In the genomic region with DNA sequence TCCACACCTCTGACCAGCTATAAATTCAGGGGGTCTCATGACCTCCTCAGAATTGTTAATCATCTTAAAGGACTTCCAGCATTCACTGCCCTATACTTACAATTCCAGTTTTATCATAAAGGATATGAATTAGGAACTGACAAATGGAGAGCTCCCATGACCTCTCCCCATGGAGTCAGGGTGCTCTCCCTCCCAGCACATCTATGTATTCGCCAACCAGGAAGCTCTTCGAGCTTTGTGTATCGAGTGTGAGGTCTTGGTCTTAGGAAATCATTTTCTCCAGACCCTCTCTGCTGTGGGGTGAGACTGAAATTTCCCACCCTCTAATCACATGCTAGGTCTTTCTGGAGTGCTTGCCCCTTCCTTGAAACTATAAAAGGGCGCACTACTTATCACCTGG, we compare ENCODE assay signal across 27 cellular contexts.
"Had no signal": no experiment of that assay in that cellular context is flagged by ENCODE, and none has a peak within 500 bp of the region (broad histone marks: within the 10 kb centered on the region; RNA-seq: fewer than 3 reads in every experiment).

No MANE protein-coding gene starts in this region.

- H3K27me3 Mint-ChIP-seq: stimulated activated memory B cell treated with anti-CD40 and anti-IgM and Interleukin-4, amounts not matched to agents 10 μg/mL and 1 μg/mL and 100 μg/mL, for 72 hours; stimulated activated naive B cell treated with anti-CD40 and anti-IgM and Interleukin-4, amounts not matched to agents 10 μg/mL and 1 μg/mL and 100 μg/mL, for 72 hours; stimulated activated naive CD8-positive, alpha-beta T cell treated with anti-CD3 and anti-CD28 coated beads, Interleukin-15, amount 100 ng/mL, for 72 hours; stimulated activated naive CD8-positive, alpha-beta T cell treated with anti-CD3 and anti-CD28 coated beads, Interleukin-15, Interleukin-2, amounts not matched to agents 100 ng/mL and 50 ng/mL, for 24 hours had no signal

- H3K4me3 ChIP-seq: stomach, suprapubic skin, testis, thoracic aorta, thyroid gland, tibial artery, tibial nerve, transverse colon, upper lobe of left lung, uterus, vagina had no signal

- H3K9me3 Mint-ChIP-seq: stimulated activated naive CD8-positive, alpha-beta T cell treated with anti-CD3 and anti-CD28 coated beads, Interleukin-15, amount 100 ng/mL, for 72 hours; stimulated activated naive CD8-positive, alpha-beta T cell treated with anti-CD3 and anti-CD28 coated beads, Interleukin-15, Interleukin-2, amounts not matched to agents 100 ng/mL and 50 ng/mL, for 24 hours; type B pancreatic cell had no signal

- H3K27ac Mint-ChIP-seq: stimulated activated effector memory CD8-positive, alpha-beta T cell treated with anti-CD3 and anti-CD28 coated beads, Interleukin-12 subunit alpha, Interleukin-12 subunit beta, amount 100 ng/mL, for 72 hours; stimulated activated memory B cell treated with anti-CD40 and anti-IgM and Interleukin-4, amounts not matched to agents 10 μg/mL and 1 μg/mL and 100 μg/mL, for 72 hours; stimulated activated naive B cell treated with anti-CD40 and anti-IgM and Interleukin-4, amounts not matched to agents 10 μg/mL and 1 μg/mL and 100 μg/mL, for 72 hours; stimulated activated naive CD8-positive, alpha-beta T cell treated with anti-CD3 and anti-CD28 coated beads, Interleukin-15, amount 100 ng/mL, for 72 hours; stimulated activated naive CD8-positive, alpha-beta T cell treated with anti-CD3 and anti-CD28 coated beads, Interleukin-15, Interleukin-2, amounts not matched to agents 100 ng/mL and 50 ng/mL, for 24 hours; type B pancreatic cell had no signal

- H3K4me3 Mint-ChIP-seq: stimulated activated effector memory CD8-positive, alpha-beta T cell treated with anti-CD3 and anti-CD28 coated beads, Interleukin-12 subunit alpha, Interleukin-12 subunit beta, amount 100 ng/mL, for 72 hours; stimulated activated memory B cell treated with anti-CD40 and anti-IgM and Interleukin-4, amounts not matched to agents 10 μg/mL and 1 μg/mL and 100 μg/mL, for 72 hours; stimulated activated naive B cell treated with anti-CD40 and anti-IgM and Interleukin-4, amounts not matched to agents 10 μg/mL and 1 μg/mL and 100 μg/mL, for 72 hours; stimulated activated naive CD8-positive, alpha-beta T cell treated with anti-CD3 and anti-CD28 coated beads, Interleukin-15, amount 100 ng/mL, for 72 hours; stimulated activated naive CD8-positive, alpha-beta T cell treated with anti-CD3 and anti-CD28 coated beads, Interleukin-15, Interleukin-2, amounts not matched to agents 100 ng/mL and 50 ng/mL, for 24 hours; type B pancreatic cell had no signal

- H3K4me1 Mint-ChIP-seq: stimulated activated effector memory CD8-positive, alpha-beta T cell treated with anti-CD3 and anti-CD28 coated beads, Interleukin-12 subunit alpha, Interleukin-12 subunit beta, amount 100 ng/mL, for 72 hours; stimulated activated memory B cell treated with anti-CD40 and anti-IgM and Interleukin-4, amounts not matched to agents 10 μg/mL and 1 μg/mL and 100 μg/mL, for 72 hours; stimulated activated naive B cell treated with anti-CD40 and anti-IgM and Interleukin-4, amounts not matched to agents 10 μg/mL and 1 μg/mL and 100 μg/mL, for 72 hours; stimulated activated naive CD8-positive, alpha-beta T cell treated with anti-CD3 and anti-CD28 coated beads, Interleukin-15, amount 100 ng/mL, for 72 hours had no signal

- DNase-seq: stimulated activated CD4-positive, alpha-beta T cell treated with anti-CD3 and anti-CD28 coated beads, Interleukin-2, amount 100 ng/mL, for 48 hours; stimulated activated CD4-positive, alpha-beta T cell treated with anti-CD3 and anti-CD28 coated beads, Interleukin-4, amount 100 ng/mL, for 1 hour; stimulated activated CD4-positive, alpha-beta T cell treated with anti-CD3 and anti-CD28 coated beads, Interleukin-4, amount 100 ng/mL, for 24 hours; stimulated activated CD4-positive, alpha-beta T cell treated with anti-CD3 and anti-CD28 coated beads, Interleukin-4, amount 100 ng/mL, for 4 hours; stimulated activated CD8-positive, alpha-beta memory T cell treated with anti-CD3 and anti-CD28 coated beads, Interleukin-4, amount 100 ng/mL, for 48 hours; stimulated activated naive B cell treated with anti-CD40 and anti-IgM and Interleukin-4, amounts not matched to agents 10 μg/mL and 1 μg/mL and 100 μg/mL, for 72 hours; stimulated activated naive CD4-positive, alpha-beta T cell; stimulated activated naive CD4-positive, alpha-beta T cell treated with Interleukin-2 at 50 U/mL for 16 hours; stimulated activated naive CD8-positive, alpha-beta T cell treated with anti-CD3 and anti-CD28 coated beads, Interleukin-15, amount 100 ng/mL, for 72 hours; stimulated activated naive CD8-positive, alpha-beta T cell treated with anti-CD3 and anti-CD28 coated beads, Interleukin-15, Interleukin-2, amounts not matched to agents 100 U/mL and 50 U/mL, for 24 hours; stomach; substantia nigra; testis; thyroid gland; tibial artery; transverse colon; trophoblast cell; upper lobe of left lung; uterus had no signal

- H3K27me3 ChIP-seq: stomach, suprapubic skin, testis, thyroid gland, tibial artery, tibial nerve, transverse colon, upper lobe of left lung, uterus, vagina had no signal

- H3K36me3 Mint-ChIP-seq: stimulated activated effector memory CD8-positive, alpha-beta T cell treated with anti-CD3 and anti-CD28 coated beads, Interleukin-12 subunit alpha, Interleukin-12 subunit beta, amount 100 ng/mL, for 72 hours; stimulated activated memory B cell treated with anti-CD40 and anti-IgM and Interleukin-4, amounts not matched to agents 10 μg/mL and 1 μg/mL and 100 μg/mL, for 72 hours; stimulated activated naive B cell treated with anti-CD40 and anti-IgM and Interleukin-4, amounts not matched to agents 10 μg/mL and 1 μg/mL and 100 μg/mL, for 72 hours; type B pancreatic cell had no signal

- H3K9me3 ChIP-seq: stomach, suprapubic skin, testis, thoracic aorta, thyroid gland, tibial artery, tibial nerve, transverse colon, upper lobe of left lung, uterus, vagina had no signal

- H3K36me3 ChIP-seq: stomach, suprapubic skin, thoracic aorta, thyroid gland, tibial artery, tibial nerve, transverse colon, upper lobe of left lung, uterus, vagina had no signal

- H3K4me1 ChIP-seq: stomach, suprapubic skin, testis, thyroid gland, tibial nerve, transverse colon, upper lobe of left lung, uterus, vagina had no signal

- ATAC-seq: stimulated activated effector memory CD8-positive, alpha-beta T cell treated with anti-CD3 and anti-CD28 coated beads, Interleukin-12 subunit alpha, Interleukin-12 subunit beta, amount 100 ng/mL, for 72 hours; stimulated activated memory B cell treated with anti-CD40 and anti-IgM and Interleukin-4, amounts not matched to agents 10 μg/mL and 1 μg/mL and 100 μg/mL, for 72 hours; stimulated activated naive B cell treated with anti-CD40 and anti-IgM and Interleukin-4, amounts not matched to agents 10 μg/mL and 1 μg/mL and 100 μg/mL, for 72 hours; stimulated activated naive CD8-positive, alpha-beta T cell treated with anti-CD3 and anti-CD28 coated beads, Interleukin-15, amount 100 ng/mL, for 72 hours; stimulated activated naive CD8-positive, alpha-beta T cell treated with anti-CD3 and anti-CD28 coated beads, Interleukin-15, Interleukin-2, amounts not matched to agents 100 U/mL and 50 U/mL, for 24 hours had no signal

- H3K27ac ChIP-seq: stomach, suprapubic skin, testis, thoracic aorta, thyroid gland, tibial artery, tibial nerve, transverse colon, upper lobe of left lung, uterus, vagina had no signal
